In the genomic region with DNA sequence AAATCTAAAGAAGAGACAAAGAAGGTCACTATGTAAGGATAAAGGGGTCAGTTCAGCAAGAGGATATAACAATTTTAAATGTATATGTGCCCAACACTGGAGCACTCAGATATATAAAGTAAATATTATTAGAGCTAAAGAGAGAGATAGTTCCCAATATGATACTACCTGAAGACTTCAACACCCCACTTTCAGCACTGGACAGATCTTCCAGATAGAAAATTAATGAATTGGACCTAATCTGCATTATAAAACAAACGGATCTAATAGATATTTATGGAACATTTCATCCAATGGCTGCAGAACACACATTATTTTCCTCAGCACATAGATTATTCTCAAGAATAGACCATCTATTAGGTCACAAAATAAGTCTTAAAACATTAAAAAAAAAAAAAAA, we compare ENCODE assay signal across 24 cellular contexts. TPM values are rescaled to one million over a fixed set of nuclear protein-coding genes. Genes with fewer than 3 reads are reported as not detected.
DNase-seq lines count a peak whose midpoint lies in the region; ATAC-seq, FAIRE-seq and TF ChIP-seq lines count a peak whose summit lies in the region.
"Had no signal": no experiment of that assay in that cellular context is flagged by ENCODE, and none has a peak within 500 bp of the region (broad histone marks: within the 10 kb centered on the region; RNA-seq: fewer than 3 reads in every experiment).

No MANE protein-coding gene starts in this region.

- no TSS peak for BruUV-seq in HepG2 (replicated peaks; lab: Mats Ljungman, UMichigan)

- no peak for TF ChIP-seq EP300 in HepG2 (IDR thresholded peaks at IDR 0.05; ENCODE audit: low read depth in 2 of 2, low read length in 2 of 2)
- no peak for TF ChIP-seq EP300 in HepG2 (CRISPR knock-in tag; IDR thresholded peaks at IDR 0.05; ENCODE audit: borderline replicate concordance)
- no peak for TF ChIP-seq EP300 in Ishikawa (IDR thresholded peaks at IDR 0.05; ENCODE audit: borderline replicate concordance)

- H3K4me1 ChIP-seq in liver (ENCODE audit: control insufficient read depth in 4 of 4, insufficient read depth in 4 of 4, low read length in 3 of 4): peaks cover 0 to 14% (median 6%) of the 10 kb centered on the region in 4 donors
- H3K4me1 ChIP-seq in HepG2 (ENCODE audit: insufficient read depth, low read length): peaks cover 25% of the 10 kb centered on the region
- no peaks in the 10 kb centered on the region for H3K4me1 ChIP-seq in Peyer's patch
- no peaks in the 10 kb centered on the region for H3K4me1 ChIP-seq in trophoblast cell (ENCODE audit: control insufficient read depth in 1 of 2, insufficient read depth in 2 of 2, low read length in 2 of 2)
- H3K4me1 ChIP-seq: BE2C, BLaER1 had no signal

- H3K4ac ChIP-seq in trophoblast cell (ENCODE audit: low read depth, low read length): no peak overlapping the region

- H3K18ac ChIP-seq in trophoblast cell (ENCODE audit: low read length): no peak overlapping the region

- H3K4me2 ChIP-seq in HepG2 (ENCODE audit: low read depth, low read length) (no peak overlapping the region), trophoblast cell (ENCODE audit: low read length) (no peak overlapping the region)
- H3K4me2 ChIP-seq: BLaER1 had no signal

- in situ Hi-C loops in HepG2 (cut with HindIII; ENCODE audit: extremely low pct_ligation_motif_present, low pct_unique_long_range_greater_than_20kb): loop anchor here (25.0 kb wide), 1 partner anchor 158 kb away; a partner anchor contains a TSS

- H3K79me1 ChIP-seq in trophoblast cell (ENCODE audit: low read length): no peaks in the 10 kb centered on the region

- H3K36me3 ChIP-seq in liver (ENCODE audit: control insufficient read depth in 4 of 4, insufficient read depth in 3 of 4, low read depth in 1 of 4, low read length in 3 of 4): no peaks in the 10 kb centered on the region
- H3K36me3 ChIP-seq in HepG2 (replicated peaks in 1 of 2; ENCODE audit: control insufficient read depth in 1 of 2, insufficient read depth in 2 of 2, low read length in 2 of 2): no peaks in the 10 kb centered on the region
- no peaks in the 10 kb centered on the region for H3K36me3 ChIP-seq in Peyer's patch
- no peaks in the 10 kb centered on the region for H3K36me3 ChIP-seq in trophoblast cell (ENCODE audit: control insufficient read depth in 1 of 2, insufficient read depth in 2 of 2, low read length in 2 of 2)
- H3K36me3 ChIP-seq: BE2C, BLaER1 had no signal

- TF ChIP-seq RAD21 in liver (IDR thresholded peaks at IDR 0.05): no peak
- TF ChIP-seq RAD21 in HepG2 (CRISPR knock-in tag; IDR thresholded peaks at IDR 0.05): no peak
- no peak for TF ChIP-seq RAD21 in Ishikawa (IDR thresholded peaks at IDR 0.05; ENCODE audit: low read depth)

- no peak for FAIRE-seq in HepG2 (lab: Jason Lieb, UNC)
- FAIRE-seq: GM12878, GM12892, GM18507 had no signal

- no peak overlapping the region for H3K23ac ChIP-seq in trophoblast cell (ENCODE audit: low read length)

- H2BK120ac ChIP-seq in trophoblast cell (ENCODE audit: insufficient read depth, low read length, poor library complexity): no peak overlapping the region

- H4K91ac ChIP-seq in trophoblast cell (ENCODE audit: low read depth, low read length): no peak overlapping the region

- DNase-seq in HepG2 (ENCODE audit: low spot score) (no peak), Peyer's patch (no peak), trophoblast cell (no peak)
- DNase-seq: ACHN; BE2C; C1 segment of cervical spinal cord; CD4-positive, alpha-beta memory T cell; CD4-positive, CD25-positive, alpha-beta regulatory T cell; CD8-positive, alpha-beta memory T cell; COR-L47; DMS 273 treated with DMSO at 0.1 percent for 48 hours; DMS153; DMS53; DMS79; DND-41; EL; GDM1 had no signal

- H2BK12ac ChIP-seq in trophoblast cell (ENCODE audit: low read length): no peak overlapping the region

- no peak for ATAC-seq in HepG2
- ATAC-seq: GM12878 had no signal

- TF ChIP-seq CTCF in liver (IDR thresholded peaks at IDR 0.05; ENCODE audit: low read depth, low read length, missing input control) (no peak), HepG2 (CRISPR knock-in tag; IDR thresholded peaks at IDR 0.05) (no peak), Peyer's patch (IDR thresholded peaks at IDR 0.05) (no peak)

- H3K4me3 ChIP-seq in liver (ENCODE audit: low read depth in 1 of 3, low read length in 3 of 3) (no peak overlapping the region), HepG2 (replicated peaks in 1 of 3; ENCODE audit: insufficient read depth in 1 of 3, low read depth in 2 of 3, low read length in 3 of 3) (no peak overlapping the region), Peyer's patch (no peak overlapping the region), trophoblast cell (ENCODE audit: low read depth, low read length) (no peak overlapping the region)
- H3K4me3 ChIP-seq: BLaER1, GM12878 had no signal

- H2AK5ac ChIP-seq in trophoblast cell (ENCODE audit: low read length): no peak overlapping the region

- H3K27ac ChIP-seq in liver (ENCODE audit: low read depth in 1 of 2, low read length in 2 of 2) (no peak overlapping the region), HepG2 (ENCODE audit: extremely low read length, insufficient read depth, low read length) (no peak overlapping the region), Peyer's patch (no peak overlapping the region), trophoblast cell (ENCODE audit: low read depth, low read length) (no peak overlapping the region)
- H3K27ac ChIP-seq: 22Rv1, BLaER1 had no signal

- no peaks in the 10 kb centered on the region for H3K27me3 ChIP-seq in liver (ENCODE audit: control insufficient read depth in 4 of 4, insufficient read depth in 4 of 4, low read length in 3 of 4)
- H3K27me3 ChIP-seq in HepG2 (ENCODE audit: control insufficient read depth in 1 of 2, insufficient read depth in 2 of 2, low read length in 2 of 2): no peaks in the 10 kb centered on the region
- no peaks in the 10 kb centered on the region for H3K27me3 ChIP-seq in Peyer's patch
- H3K27me3 ChIP-seq in trophoblast cell (ENCODE audit: insufficient read depth, low read length): no peaks in the 10 kb centered on the region
- H3K27me3 ChIP-seq: BE2C, BLaER1 had no signal

- CTCF ChIA-PET in HepG2 (lab: Yijun Ruan, JAX; ENCODE audit: low intra/inter-chr PET ratio, low total read pairs): no interaction called here

- H4K8ac ChIP-seq in trophoblast cell (ENCODE audit: low read depth, low read length): no peak overlapping the region

- H3K9me3 ChIP-seq in liver (ENCODE audit: control insufficient read depth in 4 of 4, low read length in 3 of 4): no peaks in the 10 kb centered on the region
- no peaks in the 10 kb centered on the region for H3K9me3 ChIP-seq in HepG2 (ENCODE audit: low read length)
- no peaks in the 10 kb centered on the region for H3K9me3 ChIP-seq in Peyer's patch
- no peaks in the 10 kb centered on the region for H3K9me3 ChIP-seq in trophoblast cell (ENCODE audit: insufficient read depth, low read depth, low read length)
- H3K9me3 ChIP-seq: BE2C had no signal

- 91% methylated on average over 1 of the region's 1 CpG for WGBS in liver
- 4% methylated on average over 1 of the region's 1 CpG for WGBS in HepG2 (ENCODE audit: low lambda C conversion rate)
- no CpG with 5 or more reads among the region's 1 CpG for WGBS in trophoblast cell (ENCODE audit: extremely low coverage, insufficient coverage, insufficient read length)

- H4K12ac ChIP-seq in trophoblast cell (ENCODE audit: low read depth, low read length): no peak overlapping the region

- intact Hi-C loops in HepG2 (cut with micrococcal nuclease; ENCODE audit: unreplicated experiment): no loop called here

- POLR2A ChIA-PET in HepG2 (lab: Yijun Ruan, JAX): no interaction called here

- H3K14ac ChIP-seq in trophoblast cell (ENCODE audit: low read length): no peak overlapping the region

- H2BK5ac ChIP-seq in trophoblast cell (ENCODE audit: low read depth, low read length, poor library complexity): no peak overlapping the region

- H3K9ac ChIP-seq in liver (ENCODE audit: low read depth in 1 of 2, low read length in 2 of 2) (no peak overlapping the region), HepG2 (ENCODE audit: insufficient read depth, low read depth, low read length) (no peak overlapping the region), trophoblast cell (ENCODE audit: low read length) (no peak overlapping the region)
- H3K9ac ChIP-seq: BLaER1 had no signal

- H2AFZ ChIP-seq in HepG2 (ENCODE audit: low read length): no peak overlapping the region
- no peak overlapping the region for H2AFZ ChIP-seq in trophoblast cell (ENCODE audit: insufficient read depth, low read length, poor library complexity)

- H3K79me2 ChIP-seq in HepG2 (ENCODE audit: insufficient read depth, low read length) (no peaks in the 10 kb centered on the region), trophoblast cell (ENCODE audit: control insufficient read depth, insufficient read depth, low read length, poor library complexity) (no peaks in the 10 kb centered on the region)

- H4K20me1 ChIP-seq in HepG2 (ENCODE audit: insufficient read depth, low read length): no peaks in the 10 kb centered on the region
- H4K20me1 ChIP-seq: BLaER1 had no signal

- TF ChIP-seq POLR2A in HepG2 (IDR thresholded peaks at IDR 0.05; ENCODE audit: insufficient read depth in 1 of 2, low read depth in 2 of 2, low read length in 2 of 2) (no peak), Peyer's patch (IDR thresholded peaks at IDR 0.05) (no peak)

RNA-seq across cellular contexts. Expression of a gene that starts 24.1 kb away (rescaled TPM):
- 1 to 10 TPM in 1 of 2 donors, under 1 TPM in 1; 0.51 to 1.3 TPM for total RNA-seq in liver
- polyA plus RNA-seq in liver: 1 to 10 TPM in 1 of 2 donors, under 1 TPM in 1; 0.28 to 1.2 TPM
- total RNA-seq in HepG2 (2016; rRNA removed; fragmentation: Illumina TruSeq; extraction: Trizol): 1.6 and 1.8 TPM in 2 replicates
- 1.1 and 1.8 TPM in 2 replicates for total RNA-seq in HepG2 (2016; cell fraction: cytosol; rRNA removed; fragmentation: Illumina TruSeq; extraction: Trizol; ENCODE audit: low read depth)
- total RNA-seq in HepG2 (2016; cell fraction: insoluble cytoplasmic fraction; rRNA removed; fragmentation: Illumina TruSeq; extraction: Trizol): 1.2 and 2.0 TPM in 2 replicates
- 1.00 and 1.2 TPM in 2 replicates for total RNA-seq in HepG2 (2016; cell fraction: membrane; rRNA removed; fragmentation: Illumina TruSeq; extraction: Trizol)
- total RNA-seq in HepG2 (2016; cell fraction: nucleus; rRNA removed; fragmentation: Illumina TruSeq; extraction: Trizol): 4.3 and 5.0 TPM in 2 replicates
- 3.1 and 3.4 TPM in 2 replicates for polyA plus RNA-seq in HepG2 (2011; rRNA removed)
- polyA plus RNA-seq in HepG2 (2011; cell fraction: cytosol; rRNA removed): 1.2 and 1.7 TPM in 2 replicates
- 3.4 and 8.0 TPM in 2 replicates for polyA plus RNA-seq in HepG2 (2011; cell fraction: nucleus; rRNA removed)
- polyA plus RNA-seq in HepG2 (2012): 0.42 and 0.83 TPM in 2 replicates
- 0.07 and 0.18 TPM in 2 replicates for polyA plus RNA-seq in HepG2 (2016; cell fraction: cytosol; fragmentation: Illumina TruSeq; extraction: Trizol; ENCODE audit: low read depth)
- 1.2 and 1.5 TPM in 2 replicates for polyA plus RNA-seq in HepG2 (2016; cell fraction: insoluble cytoplasmic fraction; fragmentation: Illumina TruSeq; extraction: Trizol; ENCODE audit: low read depth)
- polyA plus RNA-seq in HepG2 (2016; cell fraction: membrane; fragmentation: Illumina TruSeq; extraction: Trizol; ENCODE audit: low read depth): 0.26 and 0.30 TPM in 2 replicates
- 2.9 and 3.1 TPM in 2 replicates for polyA plus RNA-seq in HepG2 (2016; cell fraction: nucleus; fragmentation: Illumina TruSeq; extraction: Trizol; ENCODE audit: insufficient read depth, low read depth)
- 10.5 and 17.4 TPM in 2 replicates for polyA minus RNA-seq in HepG2 (2011; rRNA and poly(A)+ RNA removed; ENCODE audit: low replicate concordance)
- polyA minus RNA-seq in HepG2 (2011; cell fraction: cytosol; rRNA and poly(A)+ RNA removed): 4.3 and 4.9 TPM in 2 replicates
- polyA minus RNA-seq in HepG2 (2011; cell fraction: nucleus; rRNA and poly(A)+ RNA removed): 24.1 and 26.9 TPM in 2 replicates
- 10 to 100 TPM in 3 of 4 donors, 1 to 10 TPM in 1; 5.8 to 92.4 (median 16.4) TPM for total RNA-seq in Peyer's patch
- 3.1 TPM in 2 replicates for polyA plus RNA-seq in trophoblast cell (2013)
- total RNA-seq: CD4-positive, CD25-positive, alpha-beta regulatory T cell had no signal

RNA-seq across cellular contexts. Expression of a gene that starts 40.7 kb away (rescaled TPM):
- total RNA-seq in liver (10 to 100 TPM in 1 of 2 donors, 1 to 10 TPM in 1; 6.0 to 11.4 TPM), HepG2 (2016; rRNA removed; fragmentation: Illumina TruSeq; extraction: Trizol) (11.4 and 15.5 TPM in 2 replicates), Peyer's patch (10 to 100 TPM in 2 of 4 donors, 1 to 10 TPM in 2; 6.1 to 15.7 (median 8.8) TPM)
- polyA plus RNA-seq in liver (10 to 100 TPM in 1 of 2 donors, 1 to 10 TPM in 1; 9.5 to 12.2 TPM), HepG2 (2011; rRNA removed) (8.3 and 8.6 TPM in 2 replicates)
- total RNA-seq in HepG2 (2016; cell fraction: cytosol; rRNA removed; fragmentation: Illumina TruSeq; extraction: Trizol; ENCODE audit: low read depth): 13.8 and 15.4 TPM in 2 replicates
- total RNA-seq in HepG2 (2016; cell fraction: insoluble cytoplasmic fraction; rRNA removed; fragmentation: Illumina TruSeq; extraction: Trizol): 12.9 and 15.8 TPM in 2 replicates
- total RNA-seq in HepG2 (2016; cell fraction: membrane; rRNA removed; fragmentation: Illumina TruSeq; extraction: Trizol): 22.0 and 22.6 TPM in 2 replicates
- total RNA-seq in HepG2 (2016; cell fraction: nucleus; rRNA removed; fragmentation: Illumina TruSeq; extraction: Trizol): 16.2 and 20.7 TPM in 2 replicates
- 4.1 and 6.9 TPM in 2 replicates for polyA plus RNA-seq in HepG2 (2011; cell fraction: cytosol; rRNA removed)
- 5.0 and 6.6 TPM in 2 replicates for polyA plus RNA-seq in HepG2 (2011; cell fraction: nucleus; rRNA removed)
- 9.5 and 11.2 TPM in 2 replicates for polyA plus RNA-seq in HepG2 (2012)
- polyA plus RNA-seq in HepG2 (2016; cell fraction: cytosol; fragmentation: Illumina TruSeq; extraction: Trizol; ENCODE audit: low read depth): 17.8 and 18.9 TPM in 2 replicates
- 11.5 and 13.0 TPM in 2 replicates for polyA plus RNA-seq in HepG2 (2016; cell fraction: insoluble cytoplasmic fraction; fragmentation: Illumina TruSeq; extraction: Trizol; ENCODE audit: low read depth)
- polyA plus RNA-seq in HepG2 (2016; cell fraction: membrane; fragmentation: Illumina TruSeq; extraction: Trizol; ENCODE audit: low read depth): 19.8 and 21.0 TPM in 2 replicates
- 19.2 and 20.3 TPM in 2 replicates for polyA plus RNA-seq in HepG2 (2016; cell fraction: nucleus; fragmentation: Illumina TruSeq; extraction: Trizol; ENCODE audit: insufficient read depth, low read depth)
- 5.4 and 10.6 TPM in 2 replicates for polyA minus RNA-seq in HepG2 (2011; rRNA and poly(A)+ RNA removed; ENCODE audit: low replicate concordance)
- polyA minus RNA-seq in HepG2 (2011; cell fraction: cytosol; rRNA and poly(A)+ RNA removed): 4.1 and 4.4 TPM in 2 replicates
- polyA minus RNA-seq in HepG2 (2011; cell fraction: nucleus; rRNA and poly(A)+ RNA removed): 14.2 and 18.2 TPM in 2 replicates
- 47.7 and 50.7 TPM in 2 replicates for polyA plus RNA-seq in trophoblast cell (2013)
